ENCODE assay signal across 9 cellular contexts in the genomic region with DNA sequence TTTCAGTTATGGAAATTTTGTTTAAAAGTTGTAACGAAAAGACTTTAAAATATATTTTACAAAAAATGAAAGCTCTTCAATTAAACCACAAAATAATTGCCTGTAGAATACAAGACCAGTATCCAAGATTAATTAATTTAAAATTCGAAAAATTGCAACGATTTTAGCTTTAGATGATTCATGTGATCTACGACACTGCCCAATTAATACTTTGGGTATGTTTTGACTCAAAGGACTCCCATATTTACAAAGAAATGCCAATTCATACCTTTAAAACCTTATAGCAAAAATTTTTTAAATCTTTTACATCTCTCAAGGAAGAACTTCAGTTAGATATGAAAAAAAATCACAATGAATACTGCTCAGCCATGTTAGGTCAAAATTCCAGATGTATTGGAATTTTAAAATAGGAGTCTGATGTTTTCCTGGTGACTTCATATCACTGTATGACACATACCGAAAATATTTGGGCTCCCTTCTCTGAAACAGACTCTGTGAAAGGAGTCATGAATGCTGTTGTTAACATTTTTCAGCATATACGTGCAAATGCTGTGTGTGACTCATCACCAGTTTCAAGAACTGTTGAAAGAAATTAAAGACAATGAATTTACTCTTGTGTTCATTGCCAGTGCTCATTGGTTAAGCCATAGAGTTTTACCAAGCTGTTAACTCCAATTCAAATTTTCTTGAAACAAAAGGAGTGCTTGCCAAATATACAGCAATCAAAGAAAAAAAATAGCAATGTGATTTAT. TPM values are rescaled to one million over a fixed set of nuclear protein-coding genes. Genes with fewer than 3 reads are reported as not detected.
DNase-seq lines count a peak whose midpoint lies in the region; ATAC-seq, FAIRE-seq and TF ChIP-seq lines count a peak whose summit lies in the region.
"Had no signal": no experiment of that assay in that cellular context is flagged by ENCODE, and none has a peak within 500 bp of the region (broad histone marks: within the 10 kb centered on the region; RNA-seq: fewer than 3 reads in every experiment).

No MANE protein-coding gene starts in this region.

- POLR2A ChIA-PET in activated CD8-positive, alpha-beta T cell treated with anti-CD3 and anti-CD28 coated beads for 36 hours (lab: Charles Lee): no interaction called here
- POLR2A ChIA-PET in activated CD8-positive, alpha-beta T cell treated with anti-CD3 and anti-CD28 coated beads, Interleukin-2, amount 10 ng/mL, durations not matched to agents 7 days and 5 days (lab: Charles Lee): interaction anchor here (0.5 kb wide), 1 partner anchor 25 kb away, joined by 3 read pairs; no protein-coding TSS in a partner anchor
- POLR2A ChIA-PET in HepG2 (lab: Yijun Ruan, JAX): no interaction called here

- H3K4me1 ChIP-seq in HepG2 (ENCODE audit: insufficient read depth, low read length): peaks cover 27% of the 10 kb centered on the region

- peak overlapping the region; percentile 12; the same call in 1 of the 2 replicates for H3K4me2 ChIP-seq in HepG2 (ENCODE audit: low read depth, low read length)

- no peak for TF ChIP-seq POLR2A in HepG2 (IDR thresholded peaks at IDR 0.05; ENCODE audit: insufficient read depth in 1 of 2, low read depth in 2 of 2, low read length in 2 of 2)

- 24% methylated on average over 6 of the region's 6 CpGs for WGBS in HepG2 (ENCODE audit: low lambda C conversion rate)

- FAIRE-seq in HepG2 (lab: Jason Lieb, UNC): peak; percentile 39

- no peak for TF ChIP-seq CTCF in activated CD8-positive, alpha-beta T cell treated with anti-CD3 and anti-CD28 coated beads for 36 hours (IDR thresholded peaks at IDR 0.05)
- TF ChIP-seq CTCF in HepG2 (CRISPR knock-in tag; IDR thresholded peaks at IDR 0.05): no peak

- CTCF ChIA-PET in activated CD8-positive, alpha-beta T cell treated with anti-CD3 and anti-CD28 coated beads for 36 hours (lab: Charles Lee): interaction anchor here (0.7 kb wide), 1 partner anchor 12 kb away, joined by 3 read pairs; no protein-coding TSS in a partner anchor
- CTCF ChIA-PET in activated CD8-positive, alpha-beta T cell treated with anti-CD3 and anti-CD28 coated beads, Interleukin-2, amount 10 ng/mL, durations not matched to agents 7 days and 5 days (lab: Charles Lee): interaction anchor here (0.6 kb wide), 1 partner anchor 12 kb away, joined by 3 read pairs; no protein-coding TSS in a partner anchor
- CTCF ChIA-PET in HepG2 (lab: Yijun Ruan, JAX; ENCODE audit: low intra/inter-chr PET ratio, low total read pairs): no interaction called here

- peak overlapping the region; percentile 90 for H3K27ac Mint-ChIP-seq in activated CD8-positive, alpha-beta T cell treated with anti-CD3 and anti-CD28 coated beads for 36 hours
- H3K27ac Mint-ChIP-seq in activated CD8-positive, alpha-beta T cell treated with anti-CD3 and anti-CD28 coated beads, Interleukin-2, amount 10 ng/mL, durations not matched to agents 7 days and 5 days: no peak overlapping the region
- peak overlapping the region; percentile 75 for H3K27ac Mint-ChIP-seq in activated naive CD8-positive, alpha-beta T cell treated with anti-CD3 and anti-CD28 coated beads for 36 hours

- peak overlapping the region; percentile 29 for H3K4me3 Mint-ChIP-seq in activated CD8-positive, alpha-beta T cell treated with anti-CD3 and anti-CD28 coated beads for 36 hours
- H3K4me3 Mint-ChIP-seq in activated CD8-positive, alpha-beta T cell treated with anti-CD3 and anti-CD28 coated beads, Interleukin-2, amount 10 ng/mL, durations not matched to agents 7 days and 5 days: no peak overlapping the region
- H3K4me3 Mint-ChIP-seq in activated naive CD8-positive, alpha-beta T cell treated with anti-CD3 and anti-CD28 coated beads for 36 hours: no peak overlapping the region

- intact Hi-C loops in activated CD8-positive, alpha-beta T cell treated with anti-CD3 and anti-CD28 coated beads for 36 hours (cut with micrococcal nuclease): loop anchor here (2.0 kb wide), 1 partner anchor 14 kb away; a partner anchor contains a TSS
- intact Hi-C loops in HepG2 (cut with micrococcal nuclease; ENCODE audit: unreplicated experiment): no loop called here

- H3K27me3 Mint-ChIP-seq in activated CD8-positive, alpha-beta T cell treated with anti-CD3 and anti-CD28 coated beads for 36 hours: no peaks in the 10 kb centered on the region
- no peaks in the 10 kb centered on the region for H3K27me3 Mint-ChIP-seq in activated CD8-positive, alpha-beta T cell treated with anti-CD3 and anti-CD28 coated beads, Interleukin-2, amount 10 ng/mL, durations not matched to agents 7 days and 5 days (ENCODE audit: low read depth)
- H3K27me3 Mint-ChIP-seq in activated naive CD8-positive, alpha-beta T cell treated with anti-CD3 and anti-CD28 coated beads for 36 hours: no peaks in the 10 kb centered on the region

- TF ChIP-seq RAD21 in HepG2 (CRISPR knock-in tag; IDR thresholded peaks at IDR 0.05): no peak

- no peaks in the 10 kb centered on the region for H3K9me3 ChIP-seq in HepG2 (ENCODE audit: low read length)
- H3K9me3 ChIP-seq: Caco-2 had no signal

- H3K27me3 ChIP-seq in HepG2 (ENCODE audit: control insufficient read depth in 1 of 2, insufficient read depth in 2 of 2, low read length in 2 of 2): no peaks in the 10 kb centered on the region

- no peaks in the 10 kb centered on the region for H4K20me1 ChIP-seq in HepG2 (ENCODE audit: insufficient read depth, low read length)

- no peak overlapping the region; a peak in 1 of 6 replicates for H3K4me3 ChIP-seq in HepG2 (replicated peaks in 1 of 3; ENCODE audit: insufficient read depth in 1 of 3, low read depth in 2 of 3, low read length in 3 of 3)

- H2AFZ ChIP-seq in HepG2 (ENCODE audit: low read length): no peak overlapping the region

- peaks cover 34% of the 10 kb centered on the region for H3K4me1 Mint-ChIP-seq in activated CD8-positive, alpha-beta T cell treated with anti-CD3 and anti-CD28 coated beads for 36 hours (ENCODE audit: low read depth)
- peaks cover 23% of the 10 kb centered on the region for H3K4me1 Mint-ChIP-seq in activated CD8-positive, alpha-beta T cell treated with anti-CD3 and anti-CD28 coated beads, Interleukin-2, amount 10 ng/mL, durations not matched to agents 7 days and 5 days (ENCODE audit: low read depth)
- H3K4me1 Mint-ChIP-seq in activated naive CD8-positive, alpha-beta T cell treated with anti-CD3 and anti-CD28 coated beads for 36 hours: peaks cover 20% of the 10 kb centered on the region

- H3K27ac ChIP-seq in HepG2 (ENCODE audit: extremely low read length, insufficient read depth, low read length): peak overlapping the region; percentile 35

- H3K9ac ChIP-seq in HepG2 (ENCODE audit: insufficient read depth, low read depth, low read length): no peak overlapping the region

- peaks cover 5% of the 10 kb centered on the region for H3K9me3 Mint-ChIP-seq in activated CD8-positive, alpha-beta T cell treated with anti-CD3 and anti-CD28 coated beads for 36 hours
- H3K9me3 Mint-ChIP-seq in activated CD8-positive, alpha-beta T cell treated with anti-CD3 and anti-CD28 coated beads, Interleukin-2, amount 10 ng/mL, durations not matched to agents 7 days and 5 days (ENCODE audit: insufficient read depth): no peaks in the 10 kb centered on the region
- H3K9me3 Mint-ChIP-seq in activated naive CD8-positive, alpha-beta T cell treated with anti-CD3 and anti-CD28 coated beads for 36 hours: peaks cover 4% of the 10 kb centered on the region

- no TSS peak for BruUV-seq in HepG2 (replicated peaks; lab: Mats Ljungman, UMichigan)

- H3K36me3 Mint-ChIP-seq in activated CD8-positive, alpha-beta T cell treated with anti-CD3 and anti-CD28 coated beads for 36 hours (ENCODE audit: low read depth): peaks cover 7% of the 10 kb centered on the region
- peaks cover 6% of the 10 kb centered on the region for H3K36me3 Mint-ChIP-seq in activated CD8-positive, alpha-beta T cell treated with anti-CD3 and anti-CD28 coated beads, Interleukin-2, amount 10 ng/mL, durations not matched to agents 7 days and 5 days (ENCODE audit: low read depth)
- peaks cover 9% of the 10 kb centered on the region for H3K36me3 Mint-ChIP-seq in activated naive CD8-positive, alpha-beta T cell treated with anti-CD3 and anti-CD28 coated beads for 36 hours

- DNase-seq in activated CD8-positive, alpha-beta T cell treated with anti-CD3 and anti-CD28 coated beads for 36 hours: no peak
- no peak for DNase-seq in activated CD8-positive, alpha-beta T cell treated with anti-CD3 and anti-CD28 coated beads, Interleukin-2, amount 10 ng/mL, durations not matched to agents 7 days and 5 days
- DNase-seq in activated naive CD8-positive, alpha-beta T cell treated with anti-CD3 and anti-CD28 coated beads for 36 hours: no peak
- peak; percentile 82 for DNase-seq in HepG2 (ENCODE audit: low spot score)
- DNase-seq in effector CD4-positive, alpha-beta T cell: no peak
- DNase-seq in NCI-H2196 (lab: John Stamatoyannopoulos, UW; ENCODE audit: unreplicated experiment): no peak
- no peak for DNase-seq in hypothalamus (lab: John Stamatoyannopoulos, UW)

- peak; percentile 73 for ATAC-seq in activated CD8-positive, alpha-beta T cell treated with anti-CD3 and anti-CD28 coated beads for 36 hours
- no peak for ATAC-seq in activated CD8-positive, alpha-beta T cell treated with anti-CD3 and anti-CD28 coated beads, Interleukin-2, amount 10 ng/mL, durations not matched to agents 7 days and 5 days
- ATAC-seq in HG03575 (IDR thresholded peaks at IDR 0.05; ENCODE audit: extremely low read depth, insufficient number of reproducible peaks, low FRiP score, unreplicated experiment) (peak; percentile 72), HepG2 (peak; percentile 73)

- no peaks in the 10 kb centered on the region for H3K36me3 ChIP-seq in HepG2 (replicated peaks in 1 of 2; ENCODE audit: control insufficient read depth in 1 of 2, insufficient read depth in 2 of 2, low read length in 2 of 2)

- in situ Hi-C loops in HepG2 (cut with HindIII; ENCODE audit: extremely low pct_ligation_motif_present, low pct_unique_long_range_greater_than_20kb): no loop called here

- no peaks in the 10 kb centered on the region for H3K79me2 ChIP-seq in HepG2 (ENCODE audit: insufficient read depth, low read length)

- TF ChIP-seq EP300 in HepG2 (IDR thresholded peaks at IDR 0.05; ENCODE audit: low read depth in 2 of 2, low read length in 2 of 2) (no peak; a peak in 1 of 4 replicates), HepG2 (CRISPR knock-in tag; IDR thresholded peaks at IDR 0.05; ENCODE audit: borderline replicate concordance) (no peak)

RNA-seq across cellular contexts. Expression of a gene that starts 13.8 kb away (rescaled TPM):
- total RNA-seq in activated CD8-positive, alpha-beta T cell treated with anti-CD3 and anti-CD28 coated beads for 36 hours: 100 to 1,000 TPM; 175 to 184 TPM
- 10 to 100 TPM; 89.0 to 91.8 TPM for total RNA-seq in activated CD8-positive, alpha-beta T cell treated with anti-CD3 and anti-CD28 coated beads, Interleukin-2, amount 10 ng/mL, durations not matched to agents 7 days and 5 days
- total RNA-seq in activated naive CD8-positive, alpha-beta T cell treated with anti-CD3 and anti-CD28 coated beads for 36 hours: 100 to 1,000 TPM; 202 to 206 TPM
- total RNA-seq in HepG2 (2016; rRNA removed; fragmentation: Illumina TruSeq; extraction: Trizol): 91.9 and 115 TPM in 2 replicates
- total RNA-seq in HepG2 (2016; cell fraction: cytosol; rRNA removed; fragmentation: Illumina TruSeq; extraction: Trizol; ENCODE audit: low read depth): 46.6 and 52.3 TPM in 2 replicates
- total RNA-seq in HepG2 (2016; cell fraction: insoluble cytoplasmic fraction; rRNA removed; fragmentation: Illumina TruSeq; extraction: Trizol): 95.1 and 105 TPM in 2 replicates
- total RNA-seq in HepG2 (2016; cell fraction: membrane; rRNA removed; fragmentation: Illumina TruSeq; extraction: Trizol): 91.1 and 102 TPM in 2 replicates
- total RNA-seq in HepG2 (2016; cell fraction: nucleus; rRNA removed; fragmentation: Illumina TruSeq; extraction: Trizol): 32.1 and 33.7 TPM in 2 replicates
- polyA plus RNA-seq in HepG2 (2011; rRNA removed): 29.6 and 40.5 TPM in 2 replicates
- polyA plus RNA-seq in HepG2 (2011; cell fraction: cytosol; rRNA removed): 27.2 and 29.2 TPM in 2 replicates
- 11.3 and 11.5 TPM in 2 replicates for polyA plus RNA-seq in HepG2 (2011; cell fraction: nucleus; rRNA removed)
- polyA plus RNA-seq in HepG2 (2012): 60.8 and 71.1 TPM in 2 replicates
- polyA plus RNA-seq in HepG2 (2016; cell fraction: cytosol; fragmentation: Illumina TruSeq; extraction: Trizol; ENCODE audit: low read depth): 48.6 and 66.4 TPM in 2 replicates
- polyA plus RNA-seq in HepG2 (2016; cell fraction: insoluble cytoplasmic fraction; fragmentation: Illumina TruSeq; extraction: Trizol; ENCODE audit: low read depth): 126 and 134 TPM in 2 replicates
- polyA plus RNA-seq in HepG2 (2016; cell fraction: membrane; fragmentation: Illumina TruSeq; extraction: Trizol; ENCODE audit: low read depth): 84.4 and 95.5 TPM in 2 replicates
- 54.1 and 59.0 TPM in 2 replicates for polyA plus RNA-seq in HepG2 (2016; cell fraction: nucleus; fragmentation: Illumina TruSeq; extraction: Trizol; ENCODE audit: insufficient read depth, low read depth)
- 17.4 and 47.2 TPM in 2 replicates for polyA minus RNA-seq in HepG2 (2011; rRNA and poly(A)+ RNA removed; ENCODE audit: low replicate concordance)
- polyA minus RNA-seq in HepG2 (2011; cell fraction: cytosol; rRNA and poly(A)+ RNA removed): 34.7 and 40.9 TPM in 2 replicates
- 11.2 and 16.8 TPM in 2 replicates for polyA minus RNA-seq in HepG2 (2011; cell fraction: nucleus; rRNA and poly(A)+ RNA removed)
